22 cellular contexts compared by ENCODE assay signal in genomic region chr15:43276563-43277200, GRCh38. TPM values are rescaled to one million over a fixed set of nuclear protein-coding genes. Genes with fewer than 3 reads are reported as not detected.
DNase-seq lines count a peak whose midpoint lies in the region; ATAC-seq and TF ChIP-seq lines count a peak whose summit lies in the region.
"Had no signal": no experiment of that assay in that cellular context is flagged by ENCODE, and none has a peak within 500 bp of the region (broad histone marks: within the 10 kb centered on the region; RNA-seq: fewer than 3 reads in every experiment).

No MANE protein-coding gene starts in this region.

- peaks cover 1% of the 10 kb centered on the region for H3K79me1 ChIP-seq in neuronal stem cell (ENCODE audit: low read depth, low read length)

- H3K9me3 ChIP-seq in BLaER1 (peaks cover 12% of the 10 kb centered on the region), neuronal stem cell (replicated peaks in 1 of 2; ENCODE audit: control insufficient read depth in 2 of 2, insufficient read depth in 1 of 2, low read depth in 1 of 2, low read length in 2 of 2) (no peaks in the 10 kb centered on the region), suprapubic skin (no peaks in the 10 kb centered on the region)
- H3K9me3 ChIP-seq: A549, BE2C, SJSA1 had no signal

- H3K4me1 ChIP-seq in BLaER1 (peaks cover 76% of the 10 kb centered on the region), neuronal stem cell (ENCODE audit: control insufficient read depth in 2 of 2, insufficient read depth in 1 of 2, low read depth in 1 of 2, low read length in 2 of 2) (no peaks in the 10 kb centered on the region), suprapubic skin (peaks cover 3% of the 10 kb centered on the region)
- H3K4me1 ChIP-seq: A549, BE2C had no signal

- peaks cover 2% of the 10 kb centered on the region for H3K4me1 Mint-ChIP-seq in activated CD4-positive, alpha-beta T cell treated with anti-CD3 and anti-CD28 coated beads, Interleukin-2, amount 10 ng/mL, durations not matched to agents 24 days and 14 days

- peak overlapping the region; percentile 22 for H3K18ac ChIP-seq in neuronal stem cell (ENCODE audit: low read length)

- DNase-seq in coronary artery (ENCODE audit: low spot score) (peak; percentile 45), neuronal stem cell (ENCODE audit: low spot score) (no peak), suprapubic skin (ENCODE audit: low spot score in 2 of 2) (no peak), G401 (ENCODE audit: low spot score) (no peak)
- no peak for DNase-seq in activated CD4-positive, alpha-beta T cell treated with anti-CD3 and anti-CD28 coated beads, Interleukin-2, amount 10 ng/mL, durations not matched to agents 24 days and 14 days
- DNase-seq: BE2C; CD4-positive, alpha-beta T cell; COR-L47; GOT3; KBM-7; NCI-H1092 treated with DMSO at 0.1 percent for 48 hours; NCI-H1436 treated with DMSO at 0.1 percent for 48 hours; NCI-H2029; NCI-H2171 treated with DMSO at 0.1 percent for 48 hours; NCI-H526 had no signal

- no peak overlapping the region for H2BK15ac ChIP-seq in neuronal stem cell (ENCODE audit: low read length)

- no peaks in the 10 kb centered on the region for H3K27me3 Mint-ChIP-seq in activated CD4-positive, alpha-beta T cell treated with anti-CD3 and anti-CD28 coated beads, Interleukin-2, amount 10 ng/mL, durations not matched to agents 24 days and 14 days

- in situ Hi-C loops in G401 (cut with HindIII; ENCODE audit: low sequenced_read_pairs): no loop called here

- no peaks in the 10 kb centered on the region for H3K9me3 Mint-ChIP-seq in activated CD4-positive, alpha-beta T cell treated with anti-CD3 and anti-CD28 coated beads, Interleukin-2, amount 10 ng/mL, durations not matched to agents 24 days and 14 days
- H3K9me3 Mint-ChIP-seq: CD4-positive, alpha-beta T cell had no signal

- H3K4me2 ChIP-seq in BLaER1 (peak overlapping the region; percentile 90), neuronal stem cell (ENCODE audit: insufficient read depth, low read length, poor library complexity, severe bottlenecking) (no peak overlapping the region)
- H3K4me2 ChIP-seq: A549 had no signal

- H3K4ac ChIP-seq in neuronal stem cell (ENCODE audit: low read length): no peak overlapping the region

- ATAC-seq in GM18861 (IDR thresholded peaks at IDR 0.05; ENCODE audit: unreplicated experiment): no peak
- ATAC-seq: HCT116, Right ventricle myocardium inferior had no signal

- H3K36me3 ChIP-seq in BLaER1 (no peaks in the 10 kb centered on the region), neuronal stem cell (replicated peaks in 1 of 2; ENCODE audit: control insufficient read depth in 2 of 2, insufficient read depth in 2 of 2, low read length in 2 of 2) (no peaks in the 10 kb centered on the region), suprapubic skin (no peaks in the 10 kb centered on the region)
- H3K36me3 ChIP-seq: BE2C, SJSA1 had no signal

- intact Hi-C loops in activated CD4-positive, alpha-beta T cell treated with anti-CD3 and anti-CD28 coated beads, Interleukin-2, amount 10 ng/mL, durations not matched to agents 24 days and 14 days (cut with micrococcal nuclease): no loop called here

- no peaks in the 10 kb centered on the region for H4K20me1 ChIP-seq in BLaER1

- peak overlapping the region; percentile 39 for H4K91ac ChIP-seq in neuronal stem cell (ENCODE audit: low read depth, low read length, poor library complexity)

- no peak overlapping the region for H2BK5ac ChIP-seq in neuronal stem cell (ENCODE audit: low read length)

- H3K9ac ChIP-seq in BLaER1 (no peak overlapping the region), neuronal stem cell (ENCODE audit: low read depth, low read length, poor library complexity) (peak overlapping the region; percentile 50)

- no peak overlapping the region for H3K4me3 ChIP-seq in BLaER1
- H3K4me3 ChIP-seq in coronary artery: no peak overlapping the region
- no peak overlapping the region for H3K4me3 ChIP-seq in neuronal stem cell (ENCODE audit: low read length in 2 of 2)
- H3K4me3 ChIP-seq in suprapubic skin: no peak overlapping the region
- H3K4me3 ChIP-seq: A549, SJSA1 had no signal

- no peak for TF ChIP-seq CTCF in coronary artery (IDR thresholded peaks at IDR 0.05)
- no peak for TF ChIP-seq CTCF in suprapubic skin (IDR thresholded peaks at IDR 0.05)

- H3K23ac ChIP-seq in neuronal stem cell (ENCODE audit: low read depth, low read length, poor library complexity): peak overlapping the region; percentile 37

- no peak overlapping the region for H3K27ac Mint-ChIP-seq in activated CD4-positive, alpha-beta T cell treated with anti-CD3 and anti-CD28 coated beads, Interleukin-2, amount 10 ng/mL, durations not matched to agents 24 days and 14 days
- H3K27ac Mint-ChIP-seq: CD4-positive, alpha-beta T cell had no signal

- H3K27ac ChIP-seq in BLaER1 (no peak overlapping the region), coronary artery (no peak overlapping the region), neuronal stem cell (replicated peaks; ENCODE audit: low read length) (no peak overlapping the region), suprapubic skin (peak overlapping the region; percentile 41)
- H3K27ac ChIP-seq: A549, SJSA1 had no signal

- no CpG with 5 or more reads among the region's 12 CpGs for WGBS in neuronal stem cell (ENCODE audit: extremely low coverage in 2 of 2, insufficient read length in 2 of 2, insufficient replicate concordance in 1 of 2), 2 donors
- WGBS in suprapubic skin: 80% methylated on average over 12 of the region's 12 CpGs

- peak overlapping the region; percentile 54 for H2AK5ac ChIP-seq in neuronal stem cell (ENCODE audit: low read depth, low read length)

- H3K14ac ChIP-seq in neuronal stem cell (ENCODE audit: low read length): no peak overlapping the region

- no peaks in the 10 kb centered on the region for H3K27me3 ChIP-seq in BLaER1
- peaks cover 0 to 37% (median 0%) of the 10 kb centered on the region in 3 experiments for H3K27me3 ChIP-seq in neuronal stem cell (ENCODE audit: control insufficient read depth in 3 of 3, insufficient read depth in 3 of 3, low read depth in 1 of 3, low read length in 3 of 3)
- peaks cover 15% of the 10 kb centered on the region for H3K27me3 ChIP-seq in suprapubic skin
- H3K27me3 ChIP-seq: BE2C, SJSA1 had no signal

- no peak for TF ChIP-seq EP300 in suprapubic skin (IDR thresholded peaks at IDR 0.05)

- H3K36me3 Mint-ChIP-seq in activated CD4-positive, alpha-beta T cell treated with anti-CD3 and anti-CD28 coated beads, Interleukin-2, amount 10 ng/mL, durations not matched to agents 24 days and 14 days (ENCODE audit: low read depth): no peaks in the 10 kb centered on the region

- TF ChIP-seq POLR2A in suprapubic skin (IDR thresholded peaks at IDR 0.05): no peak

- peak overlapping the region; percentile 93 for H4K8ac ChIP-seq in neuronal stem cell (ENCODE audit: low read depth, low read length)

- H2AFZ ChIP-seq in neuronal stem cell (ENCODE audit: low read length): peak overlapping the region; percentile 22

- no peak overlapping the region for H3K4me3 Mint-ChIP-seq in activated CD4-positive, alpha-beta T cell treated with anti-CD3 and anti-CD28 coated beads, Interleukin-2, amount 10 ng/mL, durations not matched to agents 24 days and 14 days
- H3K4me3 Mint-ChIP-seq: CD4-positive, alpha-beta T cell had no signal

- peak overlapping the region; percentile 46 for H2BK12ac ChIP-seq in neuronal stem cell (ENCODE audit: low read length)

- H2BK120ac ChIP-seq in neuronal stem cell (ENCODE audit: low read depth, low read length): no peak overlapping the region

RNA-seq across cellular contexts. Expression of gene TGM5, which starts 10.0 kb away (rescaled TPM):
- polyA plus RNA-seq in neuronal stem cell (2013, experiment 1 of 2): not detected
- polyA plus RNA-seq in neuronal stem cell (2013, experiment 2 of 2): not detected
- 100 to 1,000 TPM in 1 of 4 donors, 10 to 100 TPM in 3; 61.6 to 146 (median 69.3) TPM for total RNA-seq in suprapubic skin
- not detected in 2 replicates for total RNA-seq in G401 (2014; rRNA removed; shearing (Covaris generic))
- 0.07 TPM in 1 of 2 replicates, not detected in the other for total RNA-seq in activated CD4-positive, alpha-beta T cell treated with anti-CD3 and anti-CD28 coated beads, Interleukin-2, amount 10 ng/mL, durations not matched to agents 24 days and 14 days
- total RNA-seq: CD4-positive, alpha-beta T cell; Right ventricle myocardium inferior had no signal
- polyA plus RNA-seq: A549 had no signal

RNA-seq across cellular contexts. Expression of gene TGM7, which starts 25.4 kb away (rescaled TPM):
- polyA plus RNA-seq in neuronal stem cell (2013, experiment 1 of 2): not detected
- not detected for polyA plus RNA-seq in neuronal stem cell (2013, experiment 2 of 2)
- total RNA-seq in suprapubic skin: not detected
- total RNA-seq in G401 (2014; rRNA removed; shearing (Covaris generic)): not detected in 2 replicates
- not detected in 2 replicates for total RNA-seq in activated CD4-positive, alpha-beta T cell treated with anti-CD3 and anti-CD28 coated beads, Interleukin-2, amount 10 ng/mL, durations not matched to agents 24 days and 14 days
- total RNA-seq: CD4-positive, alpha-beta T cell; HT1080; Right ventricle myocardium inferior; SJSA1 had no signal
- polyA plus RNA-seq: A549 had no signal

RNA-seq across cellular contexts. Expression of gene LCMT2, which starts 53.7 kb away (rescaled TPM):
- polyA plus RNA-seq in neuronal stem cell (2013, experiment 1 of 2): 4.2 TPM
- polyA plus RNA-seq in neuronal stem cell (2013, experiment 2 of 2): 3.9 TPM
- total RNA-seq in suprapubic skin: 1 to 10 TPM; 3.2 to 5.7 (median 5.6) TPM
- total RNA-seq in G401 (2014; rRNA removed; shearing (Covaris generic)): not detected in 2 replicates
- total RNA-seq in activated CD4-positive, alpha-beta T cell treated with anti-CD3 and anti-CD28 coated beads, Interleukin-2, amount 10 ng/mL, durations not matched to agents 24 days and 14 days: 15.4 and 16.0 TPM in 2 replicates

RNA-seq across cellular contexts. Expression of gene EPB42, which starts 55.9 kb away (rescaled TPM):
- polyA plus RNA-seq in neuronal stem cell (2013, experiment 1 of 2): not detected
- not detected for polyA plus RNA-seq in neuronal stem cell (2013, experiment 2 of 2)
- total RNA-seq in suprapubic skin: not detected
- not detected in 2 replicates for total RNA-seq in G401 (2014; rRNA removed; shearing (Covaris generic))
- not detected in 2 replicates for total RNA-seq in activated CD4-positive, alpha-beta T cell treated with anti-CD3 and anti-CD28 coated beads, Interleukin-2, amount 10 ng/mL, durations not matched to agents 24 days and 14 days
- total RNA-seq: CD4-positive, alpha-beta T cell; HT1080; SJSA1 had no signal
- polyA plus RNA-seq: A549 had no signal

Comparison
In these comparisons a context has a peak if more than half of its experiments do, and no peak if none do; other contexts are left out.
1. RNA of gene TGM5, which starts 10.0 kb away (total RNA-seq): 61.6 to 146 TPM in suprapubic skin; not detected in G401 and 0.07 TPM in activated CD4-positive, alpha-beta T cell treated with anti-CD3 and anti-CD28 coated beads, Interleukin-2, amount 10 ng/mL, durations not matched to agents 24 days and 14 days; every median in the first group is over 10 times any median in the second.